Comparison of ENCODE assay signal across 10 cellular contexts in genomic region chr19:3576696-3577443, GRCh38. TPM values are rescaled to one million over a fixed set of nuclear protein-coding genes. Genes with fewer than 3 reads are reported as not detected.
A peak's percentile ranks its signal among the peaks of the same experiment; 100 is the strongest.
DNase-seq lines count a peak whose midpoint lies in the region; ATAC-seq and TF ChIP-seq lines count a peak whose summit lies in the region.
"Had no signal": no experiment of that assay in that cellular context is flagged by ENCODE, and none has a peak within 500 bp of the region (broad histone marks: within the 10 kb centered on the region; RNA-seq: fewer than 3 reads in every experiment).

No MANE protein-coding gene starts in this region.

- H3K4me2 ChIP-seq in parathyroid adenoma (ENCODE audit: low read length), result peak overlapping the region; percentile 17

- ATAC-seq in left cardiac atrium (peak; percentile 16 to 32), GM19328 (IDR thresholded peaks at IDR 0.05; ENCODE audit: unreplicated experiment) (no peak)

- H3K27ac ChIP-seq in parathyroid adenoma, result no peak overlapping the region

- BruUV-seq in MCF 10A (replicated peaks; lab: Mats Ljungman, UMichigan), result no TSS peak

- H3K9me3 ChIP-seq in BE2C (no peaks in the 10 kb centered on the region), parathyroid adenoma (ENCODE audit: control insufficient read depth, low read length) (no peaks in the 10 kb centered on the region)

- no peak overlapping the region for H3K4me3 Mint-ChIP-seq in MCF 10A (ENCODE audit: unreplicated experiment)
- H3K4me3 Mint-ChIP-seq: CD4-positive, CD25-positive, alpha-beta regulatory T cell had no signal

- no peaks in the 10 kb centered on the region for H3K9me3 Mint-ChIP-seq in MCF 10A (ENCODE audit: unreplicated experiment)
- H3K9me3 Mint-ChIP-seq: CD4-positive, CD25-positive, alpha-beta regulatory T cell had no signal

- no peak overlapping the region for H2AFZ ChIP-seq in parathyroid adenoma

- peaks cover 15% of the 10 kb centered on the region for H3K4me1 Mint-ChIP-seq in MCF 10A (ENCODE audit: insufficient read depth, unreplicated experiment)

- no peak overlapping the region for H3K9ac ChIP-seq in parathyroid adenoma

- CTCF ChIA-PET in MCF 10A (lab: Yijun Ruan, JAX), result no interaction called here

- in situ Hi-C loops in astrocyte of the spinal cord (cut with HindIII; ENCODE audit: low sequenced_read_pairs), result no loop called here
- in situ Hi-C loops in G401 (cut with HindIII; ENCODE audit: low sequenced_read_pairs), result loop anchor here (5.0 kb wide), 1 partner anchor 45 kb away; no protein-coding TSS in a partner anchor

- H3K27me3 ChIP-seq in BE2C, result no peaks in the 10 kb centered on the region
- H3K27me3 ChIP-seq in parathyroid adenoma (ENCODE audit: control insufficient read depth, insufficient read depth, low read length), result no peaks in the 10 kb centered on the region

- no peaks in the 10 kb centered on the region for H3K27me3 Mint-ChIP-seq in MCF 10A (ENCODE audit: insufficient read depth, unreplicated experiment)

- no peaks in the 10 kb centered on the region for H3K79me2 ChIP-seq in parathyroid adenoma

- H3K27ac Mint-ChIP-seq in MCF 10A (ENCODE audit: low read depth, unreplicated experiment), result no peak overlapping the region
- H3K27ac Mint-ChIP-seq: CD4-positive, CD25-positive, alpha-beta regulatory T cell had no signal

- H3K36me3 ChIP-seq in BE2C (peaks cover 7% of the 10 kb centered on the region; the same call in 1 of the 2 replicates), parathyroid adenoma (ENCODE audit: control insufficient read depth, insufficient read depth, low read length) (no peaks in the 10 kb centered on the region)

- peaks cover 39% of the 10 kb centered on the region for H3K36me3 Mint-ChIP-seq in MCF 10A (ENCODE audit: insufficient read depth, unreplicated experiment)

- DNase-seq in BE2C (peak; percentile 89), astrocyte of the spinal cord (ENCODE audit: low read depth, low spot score) (peak; percentile 67), left cardiac atrium (peak; percentile 74), G401 (ENCODE audit: low spot score) (no peak), MCF 10A (ENCODE audit: unreplicated experiment) (no peak)
- no peak for DNase-seq in activated T-cell treated with anti-CD3 and anti-CD28 coated beads, Interleukin-2, amount 50 U/mL, for 48 hours
- DNase-seq: CD4-positive, CD25-positive, alpha-beta regulatory T cell had no signal

- TF ChIP-seq CTCF in BE2C (IDR thresholded peaks at IDR 0.05; ENCODE audit: low read depth, low read length) (no peak), astrocyte of the spinal cord (IDR thresholded peaks at IDR 0.05; ENCODE audit: low read depth, low read length) (no peak), parathyroid adenoma (IDR thresholded peaks at IDR 0.05) (no peak), MCF 10A (IDR thresholded peaks at IDR 0.05; ENCODE audit: unreplicated experiment) (no peak)

- H3K4me3 ChIP-seq in BE2C (ENCODE audit: low read depth, low read length) (peak overlapping the region; percentile 53), astrocyte of the spinal cord (ENCODE audit: low read depth, low read length) (peak overlapping the region; percentile 10), parathyroid adenoma (ENCODE audit: low read depth, low read length) (peak overlapping the region; percentile 9)

- H3K4me1 ChIP-seq in BE2C (peaks cover 14% of the 10 kb centered on the region), parathyroid adenoma (peaks cover 4% of the 10 kb centered on the region)

- intact Hi-C loops in left cardiac atrium (cut with DNase I) (loop anchor here in 1 of 2 donors (5.0 kb wide), 1 partner anchor 40 kb away; no protein-coding TSS in a partner anchor), MCF 10A (cut with micrococcal nuclease) (no loop called here)

- POLR2A ChIA-PET in MCF 10A (lab: Yijun Ruan, JAX), result interaction anchor here (0.5 kb wide), 1 partner anchor 92 kb away, joined by 3 read pairs; no protein-coding TSS in a partner anchor

RNA-seq across cellular contexts. Expression of gene HMG20B, which starts 4.1 kb away (rescaled TPM):
- 136 TPM for polyA plus RNA-seq in BE2C (2012; ENCODE audit: insufficient read depth, insufficient read length, low read depth)
- total RNA-seq in left cardiac atrium (10 to 100 TPM; 34.8 to 42.0 TPM), MCF 10A (2022) (54.7 and 64.7 TPM in 2 replicates)
- total RNA-seq in G401 (2014; rRNA removed; shearing (Covaris generic)), result 131 and 174 TPM in 2 replicates

RNA-seq across cellular contexts. Expression of gene GIPC3, which starts 8.4 kb away (rescaled TPM):
- polyA plus RNA-seq in BE2C (2012; ENCODE audit: insufficient read depth, insufficient read length, low read depth), result not detected
- total RNA-seq in left cardiac atrium, result 1 to 10 TPM; 1.5 to 1.6 TPM
- not detected in 2 replicates for total RNA-seq in G401 (2014; rRNA removed; shearing (Covaris generic))
- not detected in 2 replicates for total RNA-seq in MCF 10A (2022)

RNA-seq across cellular contexts. Expression of gene MFSD12, which starts 19.5 kb away (rescaled TPM):
- polyA plus RNA-seq in BE2C (2012; ENCODE audit: insufficient read depth, insufficient read length, low read depth), result 119 TPM
- total RNA-seq in left cardiac atrium, result 10 to 100 TPM; 29.8 to 40.4 TPM
- 128 and 151 TPM in 2 replicates for total RNA-seq in G401 (2014; rRNA removed; shearing (Covaris generic))
- 77.5 and 79.4 TPM in 2 replicates for total RNA-seq in MCF 10A (2022)

RNA-seq across cellular contexts. Expression of gene TBXA2R, which starts 29.8 kb away (rescaled TPM):
- polyA plus RNA-seq in BE2C (2012; ENCODE audit: insufficient read depth, insufficient read length, low read depth), result not detected
- total RNA-seq in left cardiac atrium (1 to 10 TPM; 2.3 to 3.7 TPM), MCF 10A (2022) (not detected in 2 replicates)
- total RNA-seq in G401 (2014; rRNA removed; shearing (Covaris generic)), result 7.7 and 9.7 TPM in 2 replicates

RNA-seq across cellular contexts. Expression of gene TEKTIP1, which starts 37.9 kb away (rescaled TPM):
- polyA plus RNA-seq in BE2C (2012; ENCODE audit: insufficient read depth, insufficient read length, low read depth), result 6.1 TPM
- total RNA-seq in left cardiac atrium (under 1 TPM in 1 of 2 donors, not detected in 1; 0.52 TPM), MCF 10A (2022) (0.49 and 1.0 TPM in 2 replicates)
- not detected in 2 replicates for total RNA-seq in G401 (2014; rRNA removed; shearing (Covaris generic))
- total RNA-seq: dermis microvascular lymphatic vessel endothelial cell had no signal

Comparison
In these comparisons a context has a peak if more than half of its experiments do, and no peak if none do; other contexts are left out.
1. DNase-seq: peak in BE2C (single experiment), astrocyte of the spinal cord (single experiment) and left cardiac atrium (single experiment); none in activated T-cell treated with anti-CD3 and anti-CD28 coated beads, Interleukin-2, amount 50 U/mL, for 48 hours (0 of 2), G401 (single experiment) and MCF 10A (single experiment).
2. Peak in every context shown above with its lines, with median percentiles within 50 percentile points of each other: H3K4me3 ChIP-seq.